ENCODE assay signal across 8 cellular contexts in the genomic region with DNA sequence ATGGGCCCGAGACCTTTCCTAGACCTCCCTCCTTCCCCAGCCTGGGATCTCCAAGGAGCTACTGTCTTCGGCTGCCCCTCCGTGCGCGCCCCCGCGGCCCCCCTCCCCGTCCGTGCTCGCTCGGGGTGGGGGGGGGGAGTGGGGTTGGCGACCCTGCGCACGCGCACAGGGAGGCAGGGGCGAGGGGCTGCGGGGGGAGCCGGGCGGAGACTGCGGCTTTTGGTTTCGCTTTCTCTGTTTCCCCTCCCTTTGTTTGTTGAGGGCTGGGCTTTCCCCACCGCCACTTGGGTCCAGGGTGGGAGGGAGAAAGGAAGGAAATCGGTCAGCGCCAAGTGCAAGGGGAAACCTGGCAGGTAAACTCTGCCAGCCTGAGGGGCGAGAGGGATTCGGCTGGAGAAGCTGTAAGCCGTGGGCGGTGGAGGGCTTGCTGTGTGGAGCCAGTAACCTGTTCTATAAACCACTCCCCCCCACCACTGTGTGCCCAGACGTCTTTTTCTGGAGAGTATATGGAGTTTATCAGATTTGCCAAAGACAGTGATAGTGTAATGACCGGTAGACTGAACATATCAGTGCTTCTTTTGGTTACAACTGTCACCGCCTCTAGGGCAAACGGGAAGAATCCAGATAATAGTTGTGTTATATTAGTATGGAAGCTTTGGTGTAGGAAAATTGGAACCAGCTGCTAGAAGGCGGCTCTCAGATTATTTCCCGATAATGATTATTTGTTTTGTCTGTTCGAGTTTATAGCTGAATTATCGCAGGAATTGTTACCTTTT. TPM values are rescaled to one million over a fixed set of nuclear protein-coding genes. Genes with fewer than 3 reads are reported as not detected.
A peak's percentile ranks its signal among the peaks of the same experiment; 100 is the strongest.
DNase-seq lines count a peak whose midpoint lies in the region; ATAC-seq, FAIRE-seq and TF ChIP-seq lines count a peak whose summit lies in the region.

No MANE protein-coding gene starts in this region.

- peak; percentile 34 for ATAC-seq in HG02623 (IDR thresholded peaks at IDR 0.05; ENCODE audit: unreplicated experiment)
- peak; percentile 61 for ATAC-seq in K562

- peaks cover 98% of the 10 kb centered on the region for H3K79me2 ChIP-seq in K562 (ENCODE audit: control insufficient read depth, insufficient read depth, low read length)

- BruUV-seq in K562 (replicated peaks; lab: Mats Ljungman, UMichigan), result no TSS peak

- no peaks in the 10 kb centered on the region for H3K27me3 ChIP-seq in K562 (ENCODE audit: control insufficient read depth in 2 of 2, insufficient read depth in 2 of 2, low read length in 2 of 2)
- no peaks in the 10 kb centered on the region for H3K27me3 ChIP-seq in iPS-20b (ENCODE audit: insufficient read depth, low read length)
- H3K27me3 ChIP-seq in spleen (replicated peaks in 1 of 7), result no peaks in the 10 kb centered on the region

- FAIRE-seq in K562 (lab: Jason Lieb, UNC), result no peak

- no peak for TF ChIP-seq POLR2A in K562 (conservative IDR thresholded peaks at IDR 0.05)
- no peak for TF ChIP-seq POLR2A in spleen (IDR thresholded peaks at IDR 0.05)

- POLR2A ChIA-PET in K562 (lab: Yijun Ruan, JAX), result interaction anchor here (0.6 to 5.3 kb wide), 26 partner anchors 11 to 787 kb away, joined by 3 to 64 read pairs (median 4); partner anchors contain the start of genes B4GALT1 and SPINK4

- H3K4me1 ChIP-seq in K562 (replicated peaks in 1 of 2; ENCODE audit: control insufficient read depth in 2 of 2, insufficient read depth in 2 of 2, low read length in 2 of 2) (peaks cover 13 to 14% of the 10 kb centered on the region in 2 experiments; a peak in 4 of 5 replicates), iPS-20b (ENCODE audit: insufficient read depth, low read length) (peaks cover 10% of the 10 kb centered on the region; the same call in 1 of the 2 replicates), spleen (peaks cover 45 to 80% (median 69%) of the 10 kb centered on the region in 6 donors)

- TF ChIP-seq RAD21 in K562 (CRISPR knock-in tag; conservative IDR thresholded peaks at IDR 0.05 in 1 of 2, IDR thresholded peaks at IDR 0.05 in 1 of 2), result no peak

- CTCF ChIA-PET in K562 (lab: Yijun Ruan, JAX; ENCODE audit: low intra/inter-chr PET ratio), result no interaction called here

- in situ Hi-C loops in K562 (cut with MboI), result no loop called here

- H3K36me3 ChIP-seq in K562 (ENCODE audit: control insufficient read depth, insufficient read depth, low read length) (peaks cover 76% of the 10 kb centered on the region), iPS-20b (ENCODE audit: insufficient read depth, low read depth, low read length) (peaks cover 56% of the 10 kb centered on the region), spleen (peaks cover 0 to 46% (median 30%) of the 10 kb centered on the region in 6 donors)

- H3K9ac ChIP-seq in K562 (ENCODE audit: insufficient read depth in 1 of 2, low read depth in 2 of 2, low read length in 2 of 2), result peak overlapping the region; percentile 96
- peak overlapping the region; percentile 91 for H3K9ac ChIP-seq in iPS-20b (ENCODE audit: low read depth, low read length)

- TF ChIP-seq CTCF in GM12864 (IDR thresholded peaks at IDR 0.05; ENCODE audit: low read depth, low read length, missing control alignments) (no peak), K562 (IDR thresholded peaks at IDR 0.05 in 2 of 3, conservative IDR thresholded peaks at IDR 0.05 in 1 of 3; ENCODE audit: insufficient read depth in 2 of 3, low read depth in 1 of 3, low read length in 3 of 3) (no peak), spleen (IDR thresholded peaks at IDR 0.05 in 8 of 11, conservative IDR thresholded peaks at IDR 0.05 in 3 of 11) (no peak)

- H3K9me3 ChIP-seq in K562 (replicated peaks; ENCODE audit: control insufficient read depth, insufficient read depth, low read depth, low read length) (no peaks in the 10 kb centered on the region), iPS-20b (ENCODE audit: insufficient read depth, low read depth, low read length) (no peaks in the 10 kb centered on the region), spleen (no peaks in the 10 kb centered on the region)

- H3K4me3 ChIP-seq in GM12864 (ENCODE audit: low read depth, low read length) (peak overlapping the region; percentile 71), K562 (peak overlapping the region; percentile 97), iPS-20b (ENCODE audit: low read length) (peak overlapping the region; percentile 79), spleen (peak overlapping the region; percentile 67 to 97 (median 88))

- H4K20me1 ChIP-seq in K562 (replicated peaks; ENCODE audit: control insufficient read depth, insufficient read depth, low read length), result peaks cover 9% of the 10 kb centered on the region; the same call in 1 of the 2 replicates

- peak overlapping the region; percentile 94 for H3K27ac ChIP-seq in K562 (ENCODE audit: extremely low read depth, low read depth, low read length)
- H3K27ac ChIP-seq in iPS-20b (ENCODE audit: low read length), result peak overlapping the region; percentile 98
- peak overlapping the region; percentile 98 to 100 (median 100) for H3K27ac ChIP-seq in spleen

- TF ChIP-seq EP300 in K562 (IDR thresholded peaks at IDR 0.05; ENCODE audit: low read length), result no peak

- no peaks in the 10 kb centered on the region for H3K9me1 ChIP-seq in K562 (ENCODE audit: control insufficient read depth, insufficient read depth, low read length)

- H3K4me2 ChIP-seq in K562 (ENCODE audit: insufficient read depth, low read length), result peak overlapping the region; percentile 100

- DNase-seq in GM12864 (ENCODE audit: low read depth) (no peak), NCI-H1105 (lab: John Stamatoyannopoulos, UW) (peak; percentile 74), UCSD-AML1 (lab: John Stamatoyannopoulos, UW; ENCODE audit: unreplicated experiment) (peak; percentile 81), K562 (ENCODE audit: extremely low read depth in 1 of 4, low spot score in 3 of 4) (peak; percentile 51 to 71 (median 67)), spleen (peak; percentile 92), cortex of kidney (lab: John Stamatoyannopoulos, UW) (no peak)

- 1% methylated on average over 8 of the region's 36 CpGs for WGBS in K562 (ENCODE audit: insufficient coverage, low coverage, missing lambda C conversion rate)
- 2 to 4% (median 4%) methylated on average over 23 to 36 of the region's 36 CpGs for WGBS in spleen, 5 donors

- intact Hi-C loops in K562 (cut with micrococcal nuclease), result loop anchor here (2.0 kb wide), 1 partner anchor 33 kb away; no protein-coding TSS in a partner anchor
- intact Hi-C loops in spleen (cut with DNase I; ENCODE audit: low total_unique reads), result no loop called here

- peak overlapping the region; percentile 75 for H2AFZ ChIP-seq in K562 (ENCODE audit: low read depth, low read length)

RNA-seq across cellular contexts. Expression of gene DNAJA1, which starts 0.7 kb away (rescaled TPM):
- 20.1 and 36.0 TPM in 2 replicates for total RNA-seq in K562 (2011; cell fraction: chromatin; rRNA removed; ENCODE audit: low replicate concordance)
- total RNA-seq in K562 (2011; cell fraction: nucleolus; rRNA removed), result 20.0 and 23.6 TPM in 2 replicates
- total RNA-seq in K562 (2011; cell fraction: nucleoplasm; rRNA removed), result 25.0 and 35.3 TPM in 2 replicates
- 105 and 109 TPM in 2 replicates for total RNA-seq in K562 (2014; rRNA removed)
- total RNA-seq in K562 (2014; rRNA removed; fragmentation: Illumina TruSeq; extraction: Trizol), result 175 and 189 TPM in 2 replicates
- total RNA-seq in K562 (2015; rRNA removed; fragmentation: Illumina TruSeq; extraction: Trizol), result 192 and 194 TPM in 2 replicates
- total RNA-seq in K562 (2021), result 137 and 138 TPM in 2 replicates
- polyA plus RNA-seq in K562 (2011; rRNA removed), result 170 and 197 TPM in 2 replicates
- 36.7 and 57.5 TPM in 2 replicates for polyA plus RNA-seq in K562 (2011; cell fraction: cytosol; rRNA removed)
- polyA plus RNA-seq in K562 (2011; cell fraction: nucleus; rRNA removed), result 29.8 and 37.5 TPM in 2 replicates
- 79.7 and 168 TPM in 2 replicates for polyA plus RNA-seq in K562 (2012)
- polyA plus RNA-seq in K562 (2014; fragmentation: Illumina TruSeq; extraction: Trizol), result 175 and 213 TPM in 2 replicates
- polyA plus RNA-seq in K562 (2014; fragmentation: Nextera tagmentation; extraction: Ambion mirVana), result 100 to 1,000 TPM; 164 to 359 TPM
- 161 and 171 TPM in 2 replicates for polyA plus RNA-seq in K562 (2014; rRNA removed)
- 157 and 185 TPM in 2 replicates for polyA minus RNA-seq in K562 (2011; rRNA and poly(A)+ RNA removed)
- 58.8 and 127 TPM in 2 replicates for polyA minus RNA-seq in K562 (2011; cell fraction: cytosol; rRNA and poly(A)+ RNA removed)
- 11.3 and 22.5 TPM in 2 replicates for polyA minus RNA-seq in K562 (2011; cell fraction: nucleus; rRNA and poly(A)+ RNA removed)
- total RNA-seq in spleen, result 100 to 1,000 TPM in 1 of 7 donors, 10 to 100 TPM in 6; 67.0 to 113 (median 87.7) TPM
- polyA plus RNA-seq in spleen, result 10 to 100 TPM; 25.8 to 81.3 (median 38.7) TPM

RNA-seq across cellular contexts. Expression of gene APTX, which starts 24.3 kb away (rescaled TPM):
- 58.4 and 95.3 TPM in 2 replicates for total RNA-seq in K562 (2011; cell fraction: chromatin; rRNA removed; ENCODE audit: low replicate concordance)
- 47.5 and 55.4 TPM in 2 replicates for total RNA-seq in K562 (2011; cell fraction: nucleolus; rRNA removed)
- 70.0 and 94.7 TPM in 2 replicates for total RNA-seq in K562 (2011; cell fraction: nucleoplasm; rRNA removed)
- total RNA-seq in K562 (2014; rRNA removed) (51.2 and 70.5 TPM in 2 replicates), K562 (2014; rRNA removed; fragmentation: Illumina TruSeq; extraction: Trizol) (68.9 and 72.5 TPM in 2 replicates), K562 (2015; rRNA removed; fragmentation: Illumina TruSeq; extraction: Trizol) (54.5 and 59.3 TPM in 2 replicates), K562 (2021) (46.2 and 49.2 TPM in 2 replicates), spleen (10 to 100 TPM; 16.2 to 28.6 (median 23.9) TPM)
- polyA plus RNA-seq in K562 (2011; rRNA removed) (50.1 and 69.5 TPM in 2 replicates), K562 (2014; fragmentation: Illumina TruSeq; extraction: Trizol) (58.1 and 73.6 TPM in 2 replicates), K562 (2014; fragmentation: Nextera tagmentation; extraction: Ambion mirVana) (10 to 100 TPM; 81.9 to 92.4 TPM), K562 (2014; rRNA removed) (65.7 and 68.2 TPM in 2 replicates), spleen (10 to 100 TPM; 18.9 to 25.3 (median 20.6) TPM)
- polyA plus RNA-seq in K562 (2011; cell fraction: cytosol; rRNA removed), result 25.0 and 40.2 TPM in 2 replicates
- 48.7 and 57.1 TPM in 2 replicates for polyA plus RNA-seq in K562 (2011; cell fraction: nucleus; rRNA removed)
- polyA plus RNA-seq in K562 (2012), result 40.8 and 49.4 TPM in 2 replicates
- 46.6 and 58.5 TPM in 2 replicates for polyA minus RNA-seq in K562 (2011; rRNA and poly(A)+ RNA removed)
- polyA minus RNA-seq in K562 (2011; cell fraction: cytosol; rRNA and poly(A)+ RNA removed), result 14.2 and 17.1 TPM in 2 replicates
- 26.3 and 37.4 TPM in 2 replicates for polyA minus RNA-seq in K562 (2011; cell fraction: nucleus; rRNA and poly(A)+ RNA removed)

RNA-seq across cellular contexts. Expression of gene SMU1, which starts 50.7 kb away (rescaled TPM):
- total RNA-seq in K562 (2011; cell fraction: chromatin; rRNA removed; ENCODE audit: low replicate concordance), result 8.0 and 11.2 TPM in 2 replicates
- total RNA-seq in K562 (2011; cell fraction: nucleolus; rRNA removed), result 5.5 and 6.1 TPM in 2 replicates
- total RNA-seq in K562 (2011; cell fraction: nucleoplasm; rRNA removed), result 10.1 and 13.2 TPM in 2 replicates
- total RNA-seq in K562 (2014; rRNA removed), result 16.0 and 17.0 TPM in 2 replicates
- 33.4 and 35.9 TPM in 2 replicates for total RNA-seq in K562 (2014; rRNA removed; fragmentation: Illumina TruSeq; extraction: Trizol)
- 27.6 and 28.2 TPM in 2 replicates for total RNA-seq in K562 (2015; rRNA removed; fragmentation: Illumina TruSeq; extraction: Trizol)
- total RNA-seq in K562 (2021), result 19.1 and 21.7 TPM in 2 replicates
- 15.3 and 20.7 TPM in 2 replicates for polyA plus RNA-seq in K562 (2011; rRNA removed)
- 6.5 and 9.6 TPM in 2 replicates for polyA plus RNA-seq in K562 (2011; cell fraction: cytosol; rRNA removed)
- polyA plus RNA-seq in K562 (2011; cell fraction: nucleus; rRNA removed), result 3.6 and 4.4 TPM in 2 replicates
- polyA plus RNA-seq in K562 (2012), result 7.4 and 14.3 TPM in 2 replicates
- 16.6 and 17.9 TPM in 2 replicates for polyA plus RNA-seq in K562 (2014; fragmentation: Illumina TruSeq; extraction: Trizol)
- polyA plus RNA-seq in K562 (2014; fragmentation: Nextera tagmentation; extraction: Ambion mirVana), result 10 to 100 TPM; 20.5 to 23.9 TPM
- 13.2 and 15.0 TPM in 2 replicates for polyA plus RNA-seq in K562 (2014; rRNA removed)
- polyA minus RNA-seq in K562 (2011; rRNA and poly(A)+ RNA removed), result 33.3 and 40.4 TPM in 2 replicates
- 10.6 and 16.2 TPM in 2 replicates for polyA minus RNA-seq in K562 (2011; cell fraction: cytosol; rRNA and poly(A)+ RNA removed)
- 3.2 and 6.1 TPM in 2 replicates for polyA minus RNA-seq in K562 (2011; cell fraction: nucleus; rRNA and poly(A)+ RNA removed)
- 10 to 100 TPM; 15.7 to 23.3 (median 19.4) TPM for total RNA-seq in spleen
- polyA plus RNA-seq in spleen, result 10 to 100 TPM in 1 of 3 donors, 1 to 10 TPM in 2; 7.2 to 12.2 (median 9.9) TPM

Comparison
In these comparisons a context has a peak if more than half of its experiments do, and no peak if none do; other contexts are left out.
1. DNase-seq: peak in NCI-H1105 (single experiment), UCSD-AML1 (single experiment), K562 (4 of 4) and spleen (single experiment); none in GM12864 (single experiment) and cortex of kidney (single experiment).
2. Peak in every context shown above with its lines, with median percentiles within 50 percentile points of each other: H3K4me3 ChIP-seq and H3K27ac ChIP-seq.